Comparison of ENCODE assay signal across 8 cellular contexts in the genomic region with DNA sequence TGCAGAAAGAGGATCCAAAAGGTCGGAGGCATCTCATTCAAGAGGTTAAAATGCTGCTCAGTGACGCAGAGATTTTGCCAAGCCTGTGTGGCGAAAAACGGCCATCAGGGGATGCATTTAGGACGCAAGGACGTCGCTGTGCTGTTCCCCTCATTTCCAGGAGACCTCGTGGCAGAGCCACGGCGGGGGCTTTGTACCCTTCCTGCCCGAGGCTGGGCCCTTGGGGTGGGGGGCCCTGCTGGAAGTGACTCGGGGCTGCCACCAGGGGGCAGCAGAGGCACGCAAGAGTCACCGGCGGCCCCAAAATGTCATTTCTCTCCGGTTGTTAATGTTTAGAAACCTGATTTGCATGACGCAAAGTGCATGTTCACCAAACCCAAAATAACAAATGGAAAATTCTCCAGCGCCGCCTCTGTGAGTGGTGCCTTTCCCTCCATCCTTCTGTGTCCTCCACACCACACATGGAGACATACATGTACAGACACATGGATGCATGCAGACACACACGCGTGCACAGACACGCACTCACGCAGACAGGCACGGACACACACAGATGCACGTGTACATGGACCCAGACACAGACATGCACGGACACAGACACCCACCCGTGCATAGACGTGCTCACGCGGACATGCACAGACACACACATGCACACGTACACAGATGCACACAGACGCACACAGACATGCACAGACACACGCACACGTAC. TPM values are rescaled to one million over a fixed set of nuclear protein-coding genes. Genes with fewer than 3 reads are reported as not detected.
DNase-seq lines count a peak whose midpoint lies in the region; ATAC-seq, FAIRE-seq and TF ChIP-seq lines count a peak whose summit lies in the region.

No MANE protein-coding gene starts in this region.

- H3K4me3 ChIP-seq in WERI-Rb-1 (ENCODE audit: low read depth, low read length) (no peak overlapping the region), lung (no peak overlapping the region)

- H2AK5ac ChIP-seq in H9 (ENCODE audit: insufficient read length, low read length): no peak overlapping the region

- no peak overlapping the region for H3T11ph ChIP-seq in H9 (ENCODE audit: low read length)

- no peak overlapping the region for H4K91ac ChIP-seq in H9 (ENCODE audit: insufficient read length, low read depth, low read length)

- peaks cover under 1 to 3% (median under 1%) of the 10 kb centered on the region in 3 experiments; a peak in 4 of 7 replicates for H3K36me3 Mint-ChIP-seq in H9 (ENCODE audit: insufficient read depth in 1 of 3, low read depth in 3 of 3)

- no peak overlapping the region for H2BK5ac ChIP-seq in H9 (ENCODE audit: insufficient read length, low read length)

- no peak for FAIRE-seq in RCC 7860 (lab: Jason Lieb, UNC)

- H3K27ac Mint-ChIP-seq in H9: peak overlapping the region in 1 of 3 experiments; percentile 43; a peak in 1 of 7 replicates

- no peak overlapping the region for H3K4ac ChIP-seq in H9 (ENCODE audit: low read depth, low read length)

- H2BK12ac ChIP-seq in H9 (ENCODE audit: insufficient read length, low read depth, low read length): no peak overlapping the region

- no peak overlapping the region for H2BK20ac ChIP-seq in H9 (ENCODE audit: low read depth, low read length, poor library complexity, severe bottlenecking)

- no peak overlapping the region for H3K14ac ChIP-seq in H9 (ENCODE audit: insufficient read depth, low read length)

- H3K4me1 Mint-ChIP-seq in H9: peaks cover 0 to 4% of the 10 kb centered on the region in 2 experiments; a peak in 1 of 4 replicates

- H2BK15ac ChIP-seq in H9 (ENCODE audit: low read depth, low read length): no peak overlapping the region

- ATAC-seq in lung (ENCODE audit: insufficient read depth, low FRiP score): no peak
- ATAC-seq in HG03196 (IDR thresholded peaks at IDR 0.05; ENCODE audit: unreplicated experiment): no peak

- no CpG with 5 or more reads among the region's 34 CpGs for whole genome bisulfite sequencing in H9 (ENCODE audit: extremely low coverage, insufficient read length, low lambda C conversion rate)
- WGBS in lung, 2 donors: 44 to 51% methylated on average over 33 to 34 of the region's 34 CpGs

- H4K5ac ChIP-seq in H9 (ENCODE audit: insufficient read length, low read depth, low read length): no peak overlapping the region

- no peak overlapping the region for H3K56ac ChIP-seq in H9 (ENCODE audit: insufficient read length, low read depth, low read length)

- H3K18ac ChIP-seq in H9 (ENCODE audit: insufficient read length, low read depth, low read length): no peak overlapping the region

- peak overlapping the region in 1 of 2 experiments; percentile 47; a peak in 1 of 5 replicates for H3K4me3 Mint-ChIP-seq in H9

- DNase-seq in H9 (peak; percentile 60), WERI-Rb-1 (peak; percentile 31), dermis blood vessel endothelial cell (peak; percentile 63), lung (ENCODE audit: low spot score) (no peak), RCC 7860 (ENCODE audit: low spot score) (no peak)
- DNase-seq in stimulated activated CD8-positive, alpha-beta memory T cell treated with anti-CD3 and anti-CD28 coated beads, Interleukin-4, amount 100 ng/mL, for 48 hours: peak; percentile 62

- no peaks in the 10 kb centered on the region for H4K20me1 ChIP-seq in H9 (ENCODE audit: control insufficient read depth, insufficient read depth, insufficient read length)

- H3K27ac ChIP-seq in C4-2B: no peak overlapping the region
- H3K27ac ChIP-seq in H9 (ENCODE audit: insufficient read length, low read depth, low read length): no peak overlapping the region
- H3K27ac ChIP-seq in WERI-Rb-1: no peak overlapping the region
- no peak overlapping the region for H3K27ac ChIP-seq in lung (ENCODE audit: low read depth in 1 of 2, low read length in 1 of 2)

- H3K27me3 ChIP-seq in H9 (ENCODE audit: insufficient read depth, low read length) (no peaks in the 10 kb centered on the region), WERI-Rb-1 (ENCODE audit: insufficient read depth, low read depth, severe bottlenecking) (peaks cover 4% of the 10 kb centered on the region), lung (ENCODE audit: control insufficient read depth, insufficient read depth) (peaks cover 19% of the 10 kb centered on the region)

- no peaks in the 10 kb centered on the region for H3K79me1 ChIP-seq in H9 (ENCODE audit: insufficient read depth, low read depth, low read length, poor library complexity, severe bottlenecking)

- H3K36me3 ChIP-seq in WERI-Rb-1 (no peaks in the 10 kb centered on the region), lung (ENCODE audit: control insufficient read depth in 2 of 2, insufficient read depth in 2 of 2, low read length in 2 of 2) (no peaks in the 10 kb centered on the region)

- no peaks in the 10 kb centered on the region for H3K79me2 ChIP-seq in H9 (ENCODE audit: insufficient read depth, low read length)

- H3K9ac ChIP-seq in H9 (ENCODE audit: extremely low read depth, insufficient read length, low read length): no peak overlapping the region

- peaks cover 9% of the 10 kb centered on the region for H3K27me3 Mint-ChIP-seq in H9 (ENCODE audit: low read depth)

- no peak overlapping the region for H3K4me2 ChIP-seq in H9 (ENCODE audit: insufficient read depth, insufficient read length, low read length)

- no peak overlapping the region for H4K8ac ChIP-seq in H9 (replicated peaks; ENCODE audit: insufficient read length, low read depth, low read length)

- H3K9me3 ChIP-seq in H9 (ENCODE audit: control insufficient read depth, low read depth, low read length): peaks cover under 1% of the 10 kb centered on the region
- peaks cover under 1% of the 10 kb centered on the region for H3K9me3 ChIP-seq in WERI-Rb-1 (ENCODE audit: severe bottlenecking)
- H3K9me3 ChIP-seq in lung (ENCODE audit: control insufficient read depth in 2 of 2, insufficient read depth in 1 of 2, low read length in 1 of 2): peaks cover 0 to 9% of the 10 kb centered on the region in 2 donors

- H2BK120ac ChIP-seq in H9 (ENCODE audit: low read depth, low read length, poor library complexity, severe bottlenecking): no peak overlapping the region

- no peak overlapping the region for H2AFZ ChIP-seq in H9 (ENCODE audit: low read length)

- peak; percentile 98 for TF ChIP-seq CTCF in C4-2B (conservative IDR thresholded peaks at IDR 0.05)
- peak; percentile 99 for TF ChIP-seq CTCF in H9 (conservative IDR thresholded peaks at IDR 0.05)
- peak; percentile 88 for TF ChIP-seq CTCF in WERI-Rb-1 (IDR thresholded peaks at IDR 0.05; ENCODE audit: low read depth, low read length)
- TF ChIP-seq CTCF in lung (IDR thresholded peaks at IDR 0.05; ENCODE audit: control extremely low read depth, extremely low read depth): peak; percentile 35

- H3K4me1 ChIP-seq in H9 (ENCODE audit: insufficient read depth, low read length): no peaks in the 10 kb centered on the region
- H3K4me1 ChIP-seq in lung (ENCODE audit: control insufficient read depth in 2 of 2, insufficient read depth in 2 of 2, low read length in 2 of 2): no peaks in the 10 kb centered on the region

- no peak overlapping the region for H3K23ac ChIP-seq in H9 (ENCODE audit: insufficient read length, low read depth, low read length)

- H3K9me3 Mint-ChIP-seq in H9: peaks cover 4 to 11% of the 10 kb centered on the region in 2 experiments

- no peaks in the 10 kb centered on the region for H3K23me2 ChIP-seq in H9 (ENCODE audit: insufficient read length, low read depth, low read length, poor library complexity, severe bottlenecking)

RNA-seq across cellular contexts. Expression of gene NKX6-2, which starts 51.0 kb away (rescaled TPM):
- 0.13 TPM in 2 replicates for total RNA-seq in H9 (2021)
- not detected in 2 replicates for total RNA-seq in dermis blood vessel endothelial cell
- not detected for total RNA-seq in lung
- under 1 TPM; 0.06 to 0.11 TPM for polyA plus RNA-seq in lung

Comparison
In these comparisons a context has a peak if more than half of its experiments do, and no peak if none do; other contexts are left out.
1. CTCF ChIP-seq: peak in every context shown above with its lines; median percentile 99 in H9; 98 in C4-2B; 88 in WERI-Rb-1; 35 in lung.
2. DNase-seq: peak in H9 (single experiment), WERI-Rb-1 (single experiment), dermis blood vessel endothelial cell (single experiment) and stimulated activated CD8-positive, alpha-beta memory T cell treated with anti-CD3 and anti-CD28 coated beads, Interleukin-4, amount 100 ng/mL, for 48 hours (single experiment); none in lung (single experiment) and RCC 7860 (single experiment).